In genomic region chr11:11440149-11440548, GRCh38 we compare ENCODE assay signal across 26 cellular contexts.
"Had no signal": no experiment of that assay in that cellular context is flagged by ENCODE, and none has a peak within 500 bp of the region (broad histone marks: within the 10 kb centered on the region; RNA-seq: fewer than 3 reads in every experiment).

No MANE protein-coding gene starts in this region.

- H3K9me3 ChIP-seq: breast epithelium, esophagus squamous epithelium, left lung, lower lobe of right lung, pancreas, right atrium auricular region, tibial nerve had no signal

- H3K27ac ChIP-seq: breast epithelium, epithelial cell of prostate, esophagus squamous epithelium, left lung, lower lobe of right lung, right atrium auricular region, tibial nerve had no signal

- H3K27me3 Mint-ChIP-seq: activated naive CD4-positive, alpha-beta T cell treated with anti-CD3 and anti-CD28 coated beads, Interleukin-2, amount 50 U/mL, for 24 hours had no signal

- H3K36me3 ChIP-seq: breast epithelium, esophagus squamous epithelium, left lung, lower lobe of right lung, pancreas, right atrium auricular region, tibial nerve had no signal

- H3K4me1 ChIP-seq: breast epithelium had no signal

- H3K4me1 Mint-ChIP-seq: activated CD4-positive, alpha-beta T cell treated with anti-CD3 and anti-CD28 coated beads for 36 hours; activated CD8-positive, alpha-beta memory T cell treated with anti-CD3 and anti-CD28 coated beads, Interleukin-2, amount 10 ng/mL, durations not matched to agents 7 days and 5 days; activated naive CD4-positive, alpha-beta T cell treated with anti-CD3 and anti-CD28 coated beads, Interleukin-2, amount 50 U/mL, for 24 hours; activated naive CD8-positive, alpha-beta T cell treated with anti-CD3 and anti-CD28 coated beads, Interleukin-2, amount 50 U/mL, for 24 hours; T-cell had no signal

- ATAC-seq: activated CD4-positive, alpha-beta T cell treated with anti-CD3 and anti-CD28 coated beads for 36 hours; activated CD8-positive, alpha-beta memory T cell treated with anti-CD3 and anti-CD28 coated beads, Interleukin-2, amount 10 ng/mL, durations not matched to agents 7 days and 5 days; activated CD8-positive, alpha-beta T cell treated with anti-CD3 and anti-CD28 coated beads, Interleukin-2, amount 10 ng/mL, durations not matched to agents 7 days and 5 days; activated naive CD8-positive, alpha-beta T cell treated with anti-CD3 and anti-CD28 coated beads, Interleukin-2, amount 50 U/mL, for 24 hours; left lung; lower lobe of right lung; pancreas; T-cell had no signal

- H3K27ac Mint-ChIP-seq: activated CD4-positive, alpha-beta T cell treated with anti-CD3 and anti-CD28 coated beads for 36 hours; activated CD8-positive, alpha-beta memory T cell treated with anti-CD3 and anti-CD28 coated beads, Interleukin-2, amount 10 ng/mL, durations not matched to agents 7 days and 5 days; activated CD8-positive, alpha-beta T cell treated with anti-CD3 and anti-CD28 coated beads, Interleukin-2, amount 10 ng/mL, durations not matched to agents 7 days and 5 days; activated naive CD4-positive, alpha-beta T cell treated with anti-CD3 and anti-CD28 coated beads, Interleukin-2, amount 50 U/mL, for 24 hours; activated naive CD8-positive, alpha-beta T cell treated with anti-CD3 and anti-CD28 coated beads, Interleukin-2, amount 50 U/mL, for 24 hours; activated T-helper 2 cell treated with anti-CD3 and anti-CD28 coated beads, Interferon-gamma antibody, Interleukin-2, Interleukin-4, amounts not matched to agents 10 μg/mL and 5 μg/mL and 100 μg/mL, durations not matched to agents 14 hours and 24 hours and 36 hours; dendritic cell treated with granulocyte-macrophage colony-stimulating factor and Interleukin-4, amounts not matched to agents 40 ng/mL and 50 ng/mL, for 4 days; nephron progenitor cell; T-cell; T-helper 2 cell treated with Interferon-gamma antibody and Interleukin-4, amounts not matched to agents 5 μg/mL and 100 μg/mL, for 36 hours had no signal

- DNase-seq: activated CD4-positive, alpha-beta T cell treated with anti-CD3 and anti-CD28 coated beads for 36 hours; activated CD4-positive, CD25-positive, alpha-beta regulatory T cell; activated CD8-positive, alpha-beta memory T cell treated with anti-CD3 and anti-CD28 coated beads, Interleukin-2, amount 10 ng/mL, durations not matched to agents 7 days and 5 days; activated CD8-positive, alpha-beta T cell treated with anti-CD3 and anti-CD28 coated beads, Interleukin-2, amount 10 ng/mL, durations not matched to agents 7 days and 5 days; activated naive CD8-positive, alpha-beta T cell treated with anti-CD3 and anti-CD28 coated beads, Interleukin-2, amount 50 U/mL, for 24 hours; activated T-cell treated with anti-CD3 and anti-CD28 coated beads, Interleukin-2, amount 50 U/mL, for 48 hours; amygdala; central memory CD4-positive, alpha-beta T cell; esophagus squamous epithelium; kidney glomerular epithelial cell; left lung; lower lobe of right lung; mesenchymal stem cell; nephron progenitor cell; nucleus accumbens; pancreas; stimulated activated naive CD4-positive, alpha-beta T cell; T-cell had no signal

- H3K4me3 ChIP-seq: breast epithelium, esophagus squamous epithelium, left lung, lower lobe of right lung, pancreas, right atrium auricular region, tibial nerve had no signal

- H3K36me3 Mint-ChIP-seq: activated CD8-positive, alpha-beta memory T cell treated with anti-CD3 and anti-CD28 coated beads, Interleukin-2, amount 10 ng/mL, durations not matched to agents 7 days and 5 days; activated naive CD4-positive, alpha-beta T cell treated with anti-CD3 and anti-CD28 coated beads, Interleukin-2, amount 50 U/mL, for 24 hours; T-cell had no signal

- H3K9me3 Mint-ChIP-seq: activated naive CD4-positive, alpha-beta T cell treated with anti-CD3 and anti-CD28 coated beads, Interleukin-2, amount 50 U/mL, for 24 hours; activated naive CD8-positive, alpha-beta T cell treated with anti-CD3 and anti-CD28 coated beads, Interleukin-2, amount 50 U/mL, for 24 hours; activated T-helper 2 cell treated with anti-CD3 and anti-CD28 coated beads, Interferon-gamma antibody, Interleukin-2, Interleukin-4, amounts not matched to agents 10 μg/mL and 5 μg/mL and 100 μg/mL, durations not matched to agents 14 hours and 24 hours and 36 hours; dendritic cell treated with granulocyte-macrophage colony-stimulating factor and Interleukin-4, amounts not matched to agents 40 ng/mL and 50 ng/mL, for 4 days; nephron progenitor cell; T-cell; T-helper 2 cell treated with Interferon-gamma antibody and Interleukin-4, amounts not matched to agents 5 μg/mL and 100 μg/mL, for 36 hours had no signal

- H3K4me3 Mint-ChIP-seq: activated CD4-positive, alpha-beta T cell treated with anti-CD3 and anti-CD28 coated beads for 36 hours; activated CD8-positive, alpha-beta memory T cell treated with anti-CD3 and anti-CD28 coated beads, Interleukin-2, amount 10 ng/mL, durations not matched to agents 7 days and 5 days; activated CD8-positive, alpha-beta T cell treated with anti-CD3 and anti-CD28 coated beads, Interleukin-2, amount 10 ng/mL, durations not matched to agents 7 days and 5 days; activated naive CD4-positive, alpha-beta T cell treated with anti-CD3 and anti-CD28 coated beads, Interleukin-2, amount 50 U/mL, for 24 hours; activated naive CD8-positive, alpha-beta T cell treated with anti-CD3 and anti-CD28 coated beads, Interleukin-2, amount 50 U/mL, for 24 hours; dendritic cell treated with granulocyte-macrophage colony-stimulating factor and Interleukin-4, amounts not matched to agents 40 ng/mL and 50 ng/mL, for 4 days; nephron progenitor cell; T-cell; T-helper 2 cell treated with Interferon-gamma antibody and Interleukin-4, amounts not matched to agents 5 μg/mL and 100 μg/mL, for 36 hours had no signal

- H3K27me3 ChIP-seq: breast epithelium, left lung, pancreas, right atrium auricular region, tibial nerve had no signal
